ENCODE assay signal across 16 cellular contexts in the genomic region with DNA sequence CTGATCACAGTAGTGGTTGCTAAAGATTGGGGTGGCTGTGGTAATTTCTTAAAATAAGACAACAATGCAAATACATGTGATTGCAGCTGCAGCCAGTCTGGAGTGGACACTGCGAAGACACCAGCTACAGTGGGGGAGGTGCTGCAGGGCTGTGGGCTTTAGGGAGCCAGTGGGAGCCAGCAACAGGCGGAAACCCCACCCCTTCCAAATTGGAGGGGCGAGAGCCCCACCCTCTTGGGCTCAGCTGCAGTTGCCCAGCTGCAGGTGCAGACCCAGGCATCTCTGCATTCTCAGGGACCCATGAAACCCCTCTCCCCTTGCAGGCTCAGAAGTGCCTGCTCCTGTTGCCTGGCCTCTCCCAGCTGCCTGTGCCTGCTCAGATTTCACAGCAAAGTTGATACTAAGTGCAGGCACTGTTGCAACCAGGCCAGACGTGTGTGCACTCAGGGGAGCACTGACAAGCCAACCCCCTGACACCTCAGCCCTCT.
DNase-seq lines count a peak whose midpoint lies in the region; ATAC-seq, FAIRE-seq and TF ChIP-seq lines count a peak whose summit lies in the region.
"Had no signal": no experiment of that assay in that cellular context is flagged by ENCODE, and none has a peak within 500 bp of the region (broad histone marks: within the 10 kb centered on the region; RNA-seq: fewer than 3 reads in every experiment).

No MANE protein-coding gene starts in this region.

- TF ChIP-seq RAD21 in HepG2 (CRISPR knock-in tag; IDR thresholded peaks at IDR 0.05): no peak

- DNase-seq in HepG2 (ENCODE audit: low spot score) (no peak), right lobe of liver (no peak), SHP77 treated with DMSO at 0.1 percent for 48 hours (lab: John Stamatoyannopoulos, UW) (peak; percentile 28), transverse colon (peak; percentile 16)
- DNase-seq in stimulated activated CD4-positive, alpha-beta T cell treated with anti-CD3 and anti-CD28 coated beads, Interleukin-4, amount 100 ng/mL, for 4 hours: no peak
- DNase-seq in CD8-positive, alpha-beta T cell: no peak
- DNase-seq: activated CD4-positive, alpha-beta memory T cell treated with anti-CD3 and anti-CD28 coated beads for 36 hours; activated gamma-delta T cell; dermis blood vessel endothelial cell; NCI-H2227 treated with DMSO at 0.1 percent for 48 hours; psoas muscle; stimulated activated CD4-positive, alpha-beta T cell treated with anti-CD3 and anti-CD28 coated beads, Interleukin-1b, Interleukin-23, amount 100 ng/mL, for 48 hours; T1000 had no signal

- H3K27me3 Mint-ChIP-seq in CD8-positive, alpha-beta T cell (ENCODE audit: low read depth): no peaks in the 10 kb centered on the region
- H3K27me3 Mint-ChIP-seq: activated CD4-positive, alpha-beta memory T cell treated with anti-CD3 and anti-CD28 coated beads for 36 hours had no signal

- no peak overlapping the region for H3K4me2 ChIP-seq in HepG2 (ENCODE audit: low read depth, low read length)

- intact Hi-C loops in HepG2 (cut with micrococcal nuclease; ENCODE audit: unreplicated experiment) (no loop called here), right lobe of liver (cut with DNase I) (no loop called here), transverse colon (cut with DNase I; ENCODE audit: low total_unique reads) (no loop called here)
- intact Hi-C loops in CD8-positive, alpha-beta T cell (cut with DNase I, micrococcal nuclease): no loop called here

- H3K79me2 ChIP-seq in HepG2 (ENCODE audit: insufficient read depth, low read length): no peaks in the 10 kb centered on the region

- H3K9me3 ChIP-seq in HepG2 (ENCODE audit: low read length) (no peaks in the 10 kb centered on the region), right lobe of liver (no peaks in the 10 kb centered on the region), transverse colon (no peaks in the 10 kb centered on the region)
- H3K9me3 ChIP-seq in CD8-positive, alpha-beta T cell (ENCODE audit: low read length): no peaks in the 10 kb centered on the region
- H3K9me3 ChIP-seq: psoas muscle had no signal

- no peak overlapping the region for H2AFZ ChIP-seq in HepG2 (ENCODE audit: low read length)

- TF ChIP-seq CTCF in HepG2 (CRISPR knock-in tag; IDR thresholded peaks at IDR 0.05) (no peak), right lobe of liver (IDR thresholded peaks at IDR 0.05) (no peak), transverse colon (IDR thresholded peaks at IDR 0.05) (no peak)
- TF ChIP-seq CTCF in CD8-positive, alpha-beta T cell (IDR thresholded peaks at IDR 0.05): no peak

- no peak overlapping the region for H3K27ac Mint-ChIP-seq in CD8-positive, alpha-beta T cell
- H3K27ac Mint-ChIP-seq: activated CD4-positive, alpha-beta memory T cell treated with anti-CD3 and anti-CD28 coated beads for 36 hours had no signal

- TF ChIP-seq POLR2A in HepG2 (IDR thresholded peaks at IDR 0.05; ENCODE audit: insufficient read depth in 1 of 2, low read depth in 2 of 2, low read length in 2 of 2) (no peak), right lobe of liver (IDR thresholded peaks at IDR 0.05) (no peak), transverse colon (IDR thresholded peaks at IDR 0.05) (no peak)

- H3K27me3 ChIP-seq in HepG2 (ENCODE audit: control insufficient read depth in 1 of 2, insufficient read depth in 2 of 2, low read length in 2 of 2) (no peaks in the 10 kb centered on the region), right lobe of liver (no peaks in the 10 kb centered on the region), transverse colon (no peaks in the 10 kb centered on the region)
- H3K27me3 ChIP-seq in CD8-positive, alpha-beta T cell (ENCODE audit: insufficient read depth, low read length): no peaks in the 10 kb centered on the region

- H3K36me3 ChIP-seq in HepG2 (replicated peaks in 1 of 2; ENCODE audit: control insufficient read depth in 1 of 2, insufficient read depth in 2 of 2, low read length in 2 of 2): peaks cover 0 to 3% of the 10 kb centered on the region in 2 experiments; a peak in 1 of 5 replicates
- H3K36me3 ChIP-seq in right lobe of liver: no peaks in the 10 kb centered on the region
- H3K36me3 ChIP-seq in transverse colon: no peaks in the 10 kb centered on the region
- no peaks in the 10 kb centered on the region for H3K36me3 ChIP-seq in CD8-positive, alpha-beta T cell (ENCODE audit: insufficient read depth, low read length)

- in situ Hi-C loops in HepG2 (cut with HindIII; ENCODE audit: extremely low pct_ligation_motif_present, low pct_unique_long_range_greater_than_20kb) (no loop called here), transverse colon (cut with MboI; ENCODE audit: low pct_ligation_motif_present in 1 of 4, low pct_unique_long_range_greater_than_20kb in 1 of 4, low sequenced_read_pairs in 3 of 4) (no loop called here)

- H3K9ac ChIP-seq in HepG2 (ENCODE audit: insufficient read depth, low read depth, low read length): no peak overlapping the region

- no peaks in the 10 kb centered on the region for H3K4me1 Mint-ChIP-seq in CD8-positive, alpha-beta T cell (ENCODE audit: low read depth)

- no peaks in the 10 kb centered on the region for H4K20me1 ChIP-seq in HepG2 (ENCODE audit: insufficient read depth, low read length)

- H3K27ac ChIP-seq in HepG2 (ENCODE audit: extremely low read length, insufficient read depth, low read length): no peak overlapping the region
- H3K27ac ChIP-seq in right lobe of liver: no peak overlapping the region
- no peak overlapping the region for H3K27ac ChIP-seq in transverse colon
- H3K27ac ChIP-seq in CD8-positive, alpha-beta T cell (ENCODE audit: low read depth, low read length): no peak overlapping the region
- H3K27ac ChIP-seq: psoas muscle had no signal

- no peaks in the 10 kb centered on the region for H3K9me3 Mint-ChIP-seq in CD8-positive, alpha-beta T cell
- H3K9me3 Mint-ChIP-seq: activated CD4-positive, alpha-beta memory T cell treated with anti-CD3 and anti-CD28 coated beads for 36 hours had no signal

- no peak for TF ChIP-seq EP300 in HepG2 (IDR thresholded peaks at IDR 0.05; ENCODE audit: low read depth in 2 of 2, low read length in 2 of 2)
- TF ChIP-seq EP300 in HepG2 (CRISPR knock-in tag; IDR thresholded peaks at IDR 0.05; ENCODE audit: borderline replicate concordance): no peak
- no peak for TF ChIP-seq EP300 in transverse colon (IDR thresholded peaks at IDR 0.05; ENCODE audit: low read depth)

- 93% methylated on average over 2 of the region's 4 CpGs for WGBS in HepG2 (ENCODE audit: low lambda C conversion rate)
- WGBS in right lobe of liver (ENCODE audit: insufficient coverage, low coverage, low lambda C conversion rate, missing lambda C conversion rate): 80% methylated on average over 1 of the region's 4 CpGs
- 40 to 74% methylated on average over 1 to 4 of the region's 4 CpGs for WGBS in transverse colon (ENCODE audit: low coverage in 1 of 2), 2 donors

- POLR2A ChIA-PET in HepG2 (lab: Yijun Ruan, JAX): no interaction called here
- POLR2A ChIA-PET in CD8-positive, alpha-beta T cell (lab: Charles Lee): no interaction called here

- ATAC-seq in HepG2: peak; percentile 78
- no peak for ATAC-seq in right lobe of liver
- ATAC-seq in HG02885 (IDR thresholded peaks at IDR 0.05; ENCODE audit: poor library complexity, unreplicated experiment): peak; percentile 50
- ATAC-seq in HG03159 (IDR thresholded peaks at IDR 0.05; ENCODE audit: unreplicated experiment): no peak
- ATAC-seq in CD8-positive, alpha-beta T cell: no peak
- ATAC-seq: psoas muscle had no signal

- no peak overlapping the region for H3K4me3 ChIP-seq in HepG2 (replicated peaks in 1 of 3; ENCODE audit: insufficient read depth in 1 of 3, low read depth in 2 of 3, low read length in 3 of 3)
- H3K4me3 ChIP-seq in right lobe of liver: no peak overlapping the region
- H3K4me3 ChIP-seq in transverse colon: no peak overlapping the region
- H3K4me3 ChIP-seq in CD8-positive, alpha-beta T cell (ENCODE audit: low read depth, low read length): no peak overlapping the region
- H3K4me3 ChIP-seq: psoas muscle had no signal

- no peaks in the 10 kb centered on the region for H3K36me3 Mint-ChIP-seq in CD8-positive, alpha-beta T cell
- H3K36me3 Mint-ChIP-seq: activated CD4-positive, alpha-beta memory T cell treated with anti-CD3 and anti-CD28 coated beads for 36 hours had no signal

- peaks cover 2% of the 10 kb centered on the region; the same call in 1 of the 2 replicates for H3K4me1 ChIP-seq in HepG2 (ENCODE audit: insufficient read depth, low read length)
- H3K4me1 ChIP-seq in right lobe of liver: no peaks in the 10 kb centered on the region
- no peaks in the 10 kb centered on the region for H3K4me1 ChIP-seq in transverse colon
- H3K4me1 ChIP-seq in CD8-positive, alpha-beta T cell (ENCODE audit: insufficient read depth, low read length): no peaks in the 10 kb centered on the region
- H3K4me1 ChIP-seq: psoas muscle had no signal

- CTCF ChIA-PET in HepG2 (lab: Yijun Ruan, JAX; ENCODE audit: low intra/inter-chr PET ratio, low total read pairs): no interaction called here
- CTCF ChIA-PET in CD8-positive, alpha-beta T cell (lab: Charles Lee): no interaction called here

- no TSS peak for BruUV-seq in HepG2 (replicated peaks; lab: Mats Ljungman, UMichigan)

- H3K4me3 Mint-ChIP-seq in CD8-positive, alpha-beta T cell: no peak overlapping the region
- H3K4me3 Mint-ChIP-seq: activated CD4-positive, alpha-beta memory T cell treated with anti-CD3 and anti-CD28 coated beads for 36 hours had no signal

- no peak for FAIRE-seq in HepG2 (lab: Jason Lieb, UNC)
- FAIRE-seq: GM19239 had no signal

TF ChIP-seq in HepG2, 621 proteins besides CTCF, POLR2A, EP300 and RAD21 (continues in another document):
- TF ChIP-seq ZMYM4 (CRISPR knock-in tag; IDR thresholded peaks at IDR 0.05) (peak; percentile 29; the same call in 1 of the 2 replicates), ZNF547 (CRISPR knock-in tag; IDR thresholded peaks at IDR 0.05) (no peak), ZNF7 (CRISPR knock-in tag; IDR thresholded peaks at IDR 0.05) (peak; percentile 66)

Comparison
In these comparisons a context has a peak if more than half of its experiments do, and no peak if none do; other contexts are left out.
1. ATAC-seq: peak in HepG2 (single experiment) and HG02885 (single experiment); none in right lobe of liver (0 of 4), HG03159 (single experiment) and CD8-positive, alpha-beta T cell (single experiment).
2. DNase-seq: peak in SHP77 treated with DMSO at 0.1 percent for 48 hours (single experiment) and transverse colon (single experiment); none in HepG2 (single experiment), right lobe of liver (0 of 3), stimulated activated CD4-positive, alpha-beta T cell treated with anti-CD3 and anti-CD28 coated beads, Interleukin-4, amount 100 ng/mL, for 4 hours (0 of 2) and CD8-positive, alpha-beta T cell (0 of 7).